11 cellular contexts compared by ENCODE assay signal in genomic region chr5:74040065-74040551, GRCh38.
DNase-seq lines count a peak whose midpoint lies in the region; ATAC-seq, FAIRE-seq and TF ChIP-seq lines count a peak whose summit lies in the region.
"Had no signal": no experiment of that assay in that cellular context is flagged by ENCODE, and none has a peak within 500 bp of the region (broad histone marks: within the 10 kb centered on the region; RNA-seq: fewer than 3 reads in every experiment).

No MANE protein-coding gene starts in this region.

- no peaks in the 10 kb centered on the region for H3K4me1 ChIP-seq in effector memory CD4-positive, alpha-beta T cell (ENCODE audit: control insufficient read depth, insufficient read depth, low read length, poor library complexity, severe bottlenecking)
- H3K4me1 ChIP-seq: body of pancreas had no signal

- H3K27me3 ChIP-seq in effector memory CD4-positive, alpha-beta T cell (replicated peaks; ENCODE audit: control insufficient read depth, insufficient read depth, low read length, poor library complexity, severe bottlenecking), result no peaks in the 10 kb centered on the region
- H3K27me3 ChIP-seq: body of pancreas had no signal

- H3K36me3 ChIP-seq in effector memory CD4-positive, alpha-beta T cell (ENCODE audit: control insufficient read depth, insufficient read depth, low read length), result no peaks in the 10 kb centered on the region

- no peak for FAIRE-seq in D721Med (lab: Jason Lieb, UNC)

- DNase-seq in AG09309 (ENCODE audit: low read depth) (peak; percentile 73), LHCN-M2 (ENCODE audit: low read depth) (peak; percentile 100), SW480 (ENCODE audit: low spot score) (peak; percentile 25), iris pigment epithelial cell (ENCODE audit: low read depth) (peak; percentile 72), D721Med (ENCODE audit: insufficient read length, low spot score) (no peak), erythroblast (lab: John Stamatoyannopoulos, UW) (no peak)
- no peak for DNase-seq in effector memory CD4-positive, alpha-beta T cell
- DNase-seq: body of pancreas; CD4-positive, alpha-beta T cell had no signal

- no peak overlapping the region for H3K4me3 ChIP-seq in AG09309 (ENCODE audit: control insufficient read depth, low read depth, low read length)
- H3K4me3 ChIP-seq in effector memory CD4-positive, alpha-beta T cell (ENCODE audit: insufficient read depth, low read depth, low read length, poor library complexity, severe bottlenecking), result no peak overlapping the region
- H3K4me3 ChIP-seq: body of pancreas, skin epidermis had no signal

- TF ChIP-seq CTCF in AG09309 (IDR thresholded peaks at IDR 0.05; ENCODE audit: control insufficient read depth, insufficient read depth, low read depth, low read length, missing control alignments) (no peak), D721Med (IDR thresholded peaks at IDR 0.05; ENCODE audit: insufficient read depth, missing control alignments) (no peak)

- H3K27ac ChIP-seq in effector memory CD4-positive, alpha-beta T cell (ENCODE audit: insufficient read depth, low read length, poor library complexity, severe bottlenecking), result no peak overlapping the region
- H3K27ac ChIP-seq: body of pancreas, skin epidermis had no signal

- no peak for ATAC-seq in HG02798 (IDR thresholded peaks at IDR 0.05; ENCODE audit: poor library complexity, unreplicated experiment)
- ATAC-seq: body of pancreas had no signal

- no peak for TF ChIP-seq POLR2A in erythroblast (IDR thresholded peaks at IDR 0.05; ENCODE audit: low read length)

- no peaks in the 10 kb centered on the region for H3K9me3 ChIP-seq in effector memory CD4-positive, alpha-beta T cell (ENCODE audit: control insufficient read depth, low read length)
- H3K9me3 ChIP-seq: body of pancreas had no signal

Comparison
In these comparisons a context has a peak if more than half of its experiments do, and no peak if none do; other contexts are left out.
1. DNase-seq: peak in AG09309 (single experiment), LHCN-M2 (single experiment), SW480 (single experiment) and iris pigment epithelial cell (single experiment); none in D721Med (single experiment), effector memory CD4-positive, alpha-beta T cell (0 of 3) and erythroblast (0 of 2).